3 cellular contexts compared by ENCODE assay signal in the genomic region with DNA sequence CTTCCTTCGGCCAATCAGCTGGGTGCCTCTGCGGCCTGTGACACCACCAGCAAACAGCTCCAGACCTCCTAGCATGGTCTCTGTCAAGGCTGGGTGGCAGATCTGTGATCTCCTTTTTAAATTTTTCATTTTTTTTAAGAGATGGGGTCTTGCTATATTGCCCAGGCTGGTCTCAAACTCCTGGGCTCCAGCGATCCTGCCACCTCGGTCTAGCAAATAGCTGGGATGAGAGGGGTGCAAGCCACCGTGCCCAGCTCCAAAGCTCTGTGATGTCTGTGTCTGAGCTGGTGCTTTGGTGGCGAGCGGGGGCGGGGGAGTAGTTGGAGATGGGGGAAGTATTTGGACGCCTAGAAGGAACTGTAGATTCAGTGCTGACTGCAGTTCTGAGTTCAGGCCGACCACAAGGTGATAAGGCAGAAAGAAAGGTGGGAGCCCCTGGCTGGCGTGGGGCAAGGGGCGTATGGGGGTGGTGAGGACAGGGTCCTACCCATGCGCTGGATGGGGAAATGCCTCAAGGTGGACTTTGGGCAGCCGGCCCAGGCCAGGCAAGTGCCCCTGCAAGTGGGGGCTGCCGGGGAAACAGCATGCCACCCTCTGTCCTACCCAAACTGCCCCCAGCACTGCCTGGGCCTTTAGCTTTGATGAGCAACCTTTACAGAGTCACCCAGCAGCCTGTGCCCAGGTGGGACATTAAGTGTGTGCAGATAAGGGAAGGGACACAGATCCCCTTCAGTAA.
A peak's percentile ranks its signal among the peaks of the same experiment; 100 is the strongest.
TF ChIP-seq lines count a peak whose summit lies in the region.

No MANE protein-coding gene starts in this region.

TF ChIP-seq in SK-N-SH, 30 proteins besides CTCF, POLR2A, EP300 and RAD21:
- TF ChIP-seq TCF12 (IDR thresholded peaks at IDR 0.05) (no peak), ELF1 (IDR thresholded peaks at IDR 0.05) (no peak), MEF2A (IDR thresholded peaks at IDR 0.05; ENCODE audit: borderline replicate concordance, low read depth) (no peak), GABPA (IDR thresholded peaks at IDR 0.05; ENCODE audit: low read depth) (no peak), GATA2 (CRISPR knock-in tag; IDR thresholded peaks at IDR 0.05) (no peak), POLR2AphosphoS5 (IDR thresholded peaks at IDR 0.05; ENCODE audit: low read depth, low read length) (no peak), RCOR1 (IDR thresholded peaks at IDR 0.05; ENCODE audit: low read length) (no peak), RXRA (IDR thresholded peaks at IDR 0.05; ENCODE audit: borderline replicate concordance, low read depth) (no peak)
- TF ChIP-seq, protein P1, sequence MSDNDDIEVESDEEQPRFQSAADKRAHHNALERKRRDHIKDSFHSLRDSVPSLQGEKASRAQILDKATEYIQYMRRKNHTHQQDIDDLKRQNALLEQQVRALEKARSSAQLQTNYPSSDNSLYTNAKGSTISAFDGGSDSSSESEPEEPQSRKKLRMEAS (IDR thresholded peaks at IDR 0.05; ENCODE audit: low read depth), result no peak
- TF ChIP-seq, protein P2, sequence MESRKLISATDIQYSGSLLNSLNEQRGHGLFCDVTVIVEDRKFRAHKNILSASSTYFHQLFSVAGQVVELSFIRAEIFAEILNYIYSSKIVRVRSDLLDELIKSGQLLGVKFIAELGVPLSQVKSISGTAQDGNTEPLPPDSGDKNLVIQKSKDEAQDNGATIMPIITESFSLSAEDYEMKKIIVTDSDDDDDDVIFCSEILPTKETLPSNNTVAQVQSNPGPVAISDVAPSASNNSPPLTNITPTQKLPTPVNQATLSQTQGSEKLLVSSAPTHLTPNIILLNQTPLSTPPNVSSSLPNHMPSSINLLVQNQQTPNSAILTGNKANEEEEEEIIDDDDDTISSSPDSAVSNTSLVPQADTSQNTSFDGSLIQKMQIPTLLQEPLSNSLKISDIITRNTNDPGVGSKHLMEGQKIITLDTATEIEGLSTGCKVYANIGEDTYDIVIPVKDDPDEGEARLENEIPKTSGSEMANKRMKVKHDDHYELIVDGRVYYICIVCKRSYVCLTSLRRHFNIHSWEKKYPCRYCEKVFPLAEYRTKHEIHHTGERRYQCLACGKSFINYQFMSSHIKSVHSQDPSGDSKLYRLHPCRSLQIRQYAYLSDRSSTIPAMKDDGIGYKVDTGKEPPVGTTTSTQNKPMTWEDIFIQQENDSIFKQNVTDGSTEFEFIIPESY (IDR thresholded peaks at IDR 0.05; ENCODE audit: borderline replicate concordance, low read depth), result no peak
- TF ChIP-seq, protein P3, sequence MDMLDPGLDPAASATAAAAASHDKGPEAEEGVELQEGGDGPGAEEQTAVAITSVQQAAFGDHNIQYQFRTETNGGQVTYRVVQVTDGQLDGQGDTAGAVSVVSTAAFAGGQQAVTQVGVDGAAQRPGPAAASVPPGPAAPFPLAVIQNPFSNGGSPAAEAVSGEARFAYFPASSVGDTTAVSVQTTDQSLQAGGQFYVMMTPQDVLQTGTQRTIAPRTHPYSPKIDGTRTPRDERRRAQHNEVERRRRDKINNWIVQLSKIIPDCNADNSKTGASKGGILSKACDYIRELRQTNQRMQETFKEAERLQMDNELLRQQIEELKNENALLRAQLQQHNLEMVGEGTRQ (IDR thresholded peaks at IDR 0.05; ENCODE audit: borderline replicate concordance, low read depth, low read length), result no peak
- TF ChIP-seq, protein P4, sequence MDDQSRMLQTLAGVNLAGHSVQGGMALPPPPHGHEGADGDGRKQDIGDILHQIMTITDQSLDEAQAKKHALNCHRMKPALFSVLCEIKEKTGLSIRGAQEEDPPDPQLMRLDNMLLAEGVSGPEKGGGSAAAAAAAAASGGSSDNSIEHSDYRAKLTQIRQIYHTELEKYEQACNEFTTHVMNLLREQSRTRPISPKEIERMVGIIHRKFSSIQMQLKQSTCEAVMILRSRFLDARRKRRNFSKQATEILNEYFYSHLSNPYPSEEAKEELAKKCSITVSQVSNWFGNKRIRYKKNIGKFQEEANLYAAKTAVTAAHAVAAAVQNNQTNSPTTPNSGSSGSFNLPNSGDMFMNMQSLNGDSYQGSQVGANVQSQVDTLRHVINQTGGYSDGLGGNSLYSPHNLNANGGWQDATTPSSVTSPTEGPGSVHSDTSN (IDR thresholded peaks at IDR 0.05), result no peak
TF ChIP-seq in SK-N-SH: peak in this region for 0.

TF ChIP-seq in SK-N-SH treated with all-trans-retinoic acid at 6 μM for 48 hours, 23 proteins besides CTCF, POLR2A, EP300 and RAD21:
- TF ChIP-seq, protein P5, sequence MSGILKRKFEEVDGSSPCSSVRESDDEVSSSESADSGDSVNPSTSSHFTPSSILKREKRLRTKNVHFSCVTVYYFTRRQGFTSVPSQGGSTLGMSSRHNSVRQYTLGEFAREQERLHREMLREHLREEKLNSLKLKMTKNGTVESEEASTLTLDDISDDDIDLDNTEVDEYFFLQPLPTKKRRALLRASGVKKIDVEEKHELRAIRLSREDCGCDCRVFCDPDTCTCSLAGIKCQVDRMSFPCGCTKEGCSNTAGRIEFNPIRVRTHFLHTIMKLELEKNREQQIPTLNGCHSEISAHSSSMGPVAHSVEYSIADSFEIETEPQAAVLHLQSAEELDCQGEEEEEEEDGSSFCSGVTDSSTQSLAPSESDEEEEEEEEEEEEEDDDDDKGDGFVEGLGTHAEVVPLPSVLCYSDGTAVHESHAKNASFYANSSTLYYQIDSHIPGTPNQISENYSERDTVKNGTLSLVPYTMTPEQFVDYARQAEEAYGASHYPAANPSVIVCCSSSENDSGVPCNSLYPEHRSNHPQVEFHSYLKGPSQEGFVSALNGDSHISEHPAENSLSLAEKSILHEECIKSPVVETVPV (CRISPR knock-in tag; IDR thresholded peaks at IDR 0.05), result no peak
- TF ChIP-seq ZNF8 (CRISPR knock-in tag; IDR thresholded peaks at IDR 0.05), result no peak
- TF ChIP-seq TCF4 (CRISPR knock-in tag; IDR thresholded peaks at IDR 0.05; ENCODE audit: borderline replicate concordance), result no peak
- no peak for TF ChIP-seq ZFP30 (CRISPR knock-in tag; IDR thresholded peaks at IDR 0.05)
- TF ChIP-seq CSDC2 (CRISPR knock-in tag; IDR thresholded peaks at IDR 0.05), result no peak

TF ChIP-seq in K562, 482 proteins besides CTCF, POLR2A, EP300 and RAD21:
- TF ChIP-seq ZNF121 (CRISPR knock-in tag; conservative IDR thresholded peaks at IDR 0.05), result peak; percentile 80
- no peak for TF ChIP-seq YY1 (IDR thresholded peaks at IDR 0.05; ENCODE audit: borderline replicate concordance in 1 of 3, control insufficient read depth in 1 of 3, extremely low read depth in 1 of 3, insufficient read depth in 3 of 3, insufficient read length in 1 of 3, insufficient replicate concordance in 2 of 3, low read depth in 1 of 3, low read length in 2 of 3)
- no peak for TF ChIP-seq PRPF4 (IDR thresholded peaks at IDR 0.05; ENCODE audit: insufficient read depth, low read depth, low read length, poor library complexity, severe bottlenecking)
- TF ChIP-seq SMAD4 (CRISPR knock-in tag; conservative IDR thresholded peaks at IDR 0.05), result no peak
- no peak for TF ChIP-seq ZNF217 (CRISPR knock-in tag; IDR thresholded peaks at IDR 0.05)
- peak; percentile 43; the same call in 1 of the 2 replicates for TF ChIP-seq RBFOX2 (IDR thresholded peaks at IDR 0.05; ENCODE audit: low read depth, low read length)
- no peak for TF ChIP-seq SMARCC2 (IDR thresholded peaks at IDR 0.05; ENCODE audit: low read depth)
